18 cellular contexts compared by ENCODE assay signal in the genomic region with DNA sequence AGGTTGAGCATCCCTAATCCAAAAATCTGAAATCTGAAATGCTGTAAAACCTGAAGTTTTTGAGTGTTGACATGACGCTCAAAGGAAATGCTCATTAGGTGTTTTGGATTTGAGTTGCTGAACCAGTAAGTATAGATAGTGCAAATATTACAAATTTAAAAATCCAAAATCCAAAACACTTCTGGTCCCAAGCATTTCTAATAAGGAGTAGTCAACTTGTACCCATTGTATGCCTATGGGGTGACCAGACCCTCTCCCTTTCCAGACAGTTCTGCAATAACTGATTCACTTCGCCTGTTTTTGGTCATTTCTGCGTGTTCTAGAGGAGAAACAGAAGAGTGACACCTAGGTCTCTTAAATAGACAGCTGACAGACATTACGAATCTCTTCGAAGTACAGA.
DNase-seq lines count a peak whose midpoint lies in the region; ATAC-seq and TF ChIP-seq lines count a peak whose summit lies in the region.
"Had no signal": no experiment of that assay in that cellular context is flagged by ENCODE, and none has a peak within 500 bp of the region (broad histone marks: within the 10 kb centered on the region; RNA-seq: fewer than 3 reads in every experiment).

No MANE protein-coding gene starts in this region.

- peaks cover 94% of the 10 kb centered on the region for H3K4me1 Mint-ChIP-seq in WTC11

- dilution Hi-C loops in mammary epithelial cell (cut with HindIII; ENCODE audit: low sequenced_read_pairs): no loop called here

- H3K9ac ChIP-seq in HUES48 (ENCODE audit: low read depth, low read length): no peak overlapping the region
- peak overlapping the region; percentile 44; the same call in 1 of the 2 replicates for H3K9ac ChIP-seq in iPS-20b (ENCODE audit: low read depth, low read length)
- H3K9ac ChIP-seq in mammary epithelial cell (ENCODE audit: insufficient read depth, low read length): no peak overlapping the region
- H3K9ac ChIP-seq: SK-N-SH had no signal

- H3K9me3 Mint-ChIP-seq in WTC11: no peaks in the 10 kb centered on the region

- H3K36me3 ChIP-seq in HUES48 (ENCODE audit: control insufficient read depth, insufficient read depth, low read length) (no peaks in the 10 kb centered on the region), iPS-20b (ENCODE audit: insufficient read depth, low read depth, low read length) (peaks cover 7% of the 10 kb centered on the region; the same call in 1 of the 2 replicates), thoracic aorta (no peaks in the 10 kb centered on the region), mammary epithelial cell (ENCODE audit: insufficient read depth, low read length) (no peaks in the 10 kb centered on the region)
- H3K36me3 ChIP-seq: HAP-1 had no signal

- H3K4me2 ChIP-seq in mammary epithelial cell (ENCODE audit: insufficient read depth, low read depth, low read length): no peak overlapping the region
- H3K4me2 ChIP-seq: SK-N-SH had no signal

- peaks cover 4% of the 10 kb centered on the region for H3K79me2 ChIP-seq in mammary epithelial cell (ENCODE audit: insufficient read depth, low read length)

- H3K4me3 ChIP-seq in HUES48 (ENCODE audit: low read depth, low read length) (no peak overlapping the region), iPS-20b (ENCODE audit: low read length) (no peak overlapping the region), thoracic aorta (no peak overlapping the region), mammary epithelial cell (replicated peaks in 1 of 3; ENCODE audit: insufficient read depth in 1 of 3, low read depth in 2 of 3, low read length in 3 of 3) (no peak overlapping the region)
- H3K4me3 ChIP-seq: HAP-1 had no signal

- H3K4me1 ChIP-seq in HUES48 (ENCODE audit: control insufficient read depth, insufficient read depth, low read length) (peaks cover 79% of the 10 kb centered on the region), iPS-20b (ENCODE audit: insufficient read depth, low read length) (peaks cover 76% of the 10 kb centered on the region), thoracic aorta (ENCODE audit: control insufficient read depth in 1 of 2, low read depth in 2 of 2) (peaks cover 25 to 72% of the 10 kb centered on the region in 2 donors), mammary epithelial cell (ENCODE audit: insufficient read depth, low read length) (no peaks in the 10 kb centered on the region)

- POLR2A ChIA-PET in WTC11 (lab: Charles Lee): no interaction called here

- ATAC-seq in WTC11: no peak
- ATAC-seq in thoracic aorta (ENCODE audit: insufficient number of reproducible peaks, low FRiP score, low read depth): no peak

- H3K27me3 Mint-ChIP-seq in WTC11 (ENCODE audit: low read depth): no peaks in the 10 kb centered on the region
- H3K27me3 Mint-ChIP-seq: CD4-positive, CD25-positive, alpha-beta regulatory T cell had no signal

- peak overlapping the region; percentile 96 for H3K27ac ChIP-seq in HUES48 (ENCODE audit: low read depth, low read length)
- H3K27ac ChIP-seq in iPS-20b (ENCODE audit: low read length): peak overlapping the region; percentile 83
- peak overlapping the region; percentile 18 to 69 for H3K27ac ChIP-seq in thoracic aorta
- H3K27ac ChIP-seq in mammary epithelial cell (ENCODE audit: insufficient read depth, low read depth, low read length): no peak overlapping the region
- H3K27ac ChIP-seq: RWPE1 had no signal

- no peaks in the 10 kb centered on the region for H3K9me3 ChIP-seq in HUES48 (ENCODE audit: control insufficient read depth, insufficient read depth, low read length)
- H3K9me3 ChIP-seq in iPS-20b (ENCODE audit: insufficient read depth, low read depth, low read length): no peaks in the 10 kb centered on the region
- no peaks in the 10 kb centered on the region for H3K9me3 ChIP-seq in thoracic aorta
- H3K9me3 ChIP-seq in mammary epithelial cell (replicated peaks; ENCODE audit: insufficient read depth, low read length): no peaks in the 10 kb centered on the region
- H3K9me3 ChIP-seq: HAP-1, SK-N-SH had no signal

- in situ Hi-C loops in mammary epithelial cell (cut with MboI; ENCODE audit: low sequenced_read_pairs in 2 of 2): no loop called here

- peak overlapping the region; percentile 99 for H3K27ac Mint-ChIP-seq in WTC11

- no TSS peak for BruUV-seq in mammary epithelial cell (replicated peaks; lab: Mats Ljungman, UMichigan)

- WGBS in mammary epithelial cell (ENCODE audit: low coverage, missing lambda C conversion rate): 100% methylated on average over 5 of the region's 5 CpGs

- H3K4me3 Mint-ChIP-seq in WTC11: no peak overlapping the region
- H3K4me3 Mint-ChIP-seq: CD4-positive, CD25-positive, alpha-beta regulatory T cell had no signal

- H2AFZ ChIP-seq in mammary epithelial cell (ENCODE audit: low read depth, low read length): no peak overlapping the region

- CTCF ChIA-PET in WTC11 (lab: Charles Lee): no interaction called here
- CTCF ChIA-PET in mammary epithelial cell (lab: Charles Lee; ENCODE audit: low non-redundant PET): no interaction called here

- TF ChIP-seq CTCF in WTC11 (IDR thresholded peaks at IDR 0.05): no peak
- no peak for TF ChIP-seq CTCF in thoracic aorta (IDR thresholded peaks at IDR 0.05)
- no peak for TF ChIP-seq CTCF in mammary epithelial cell (conservative IDR thresholded peaks at IDR 0.05 in 1 of 2, IDR thresholded peaks at IDR 0.05 in 1 of 2; ENCODE audit: extremely low read depth in 1 of 2, insufficient read depth in 1 of 2, low read depth in 1 of 2, low read length in 2 of 2)

- intact Hi-C loops in mammary epithelial cell (cut with micrococcal nuclease): loop anchor here (5.0 kb wide), 1 partner anchor 110 kb away; a partner anchor contains a TSS

- DNase-seq in WTC11 (ENCODE audit: low spot score) (no peak), thoracic aorta (ENCODE audit: low spot score) (no peak), NCI-H345 (lab: John Stamatoyannopoulos, UW) (no peak), mammary epithelial cell (no peak), T-helper 1 cell (no peak)
- DNase-seq: CD4-positive, CD25-positive, alpha-beta regulatory T cell; NCI-H1092; NCI-H1436; NCI-H187 treated with DMSO at 0.1 percent for 48 hours; NCI-H524; NCI-H774; NK-92 treated with Interleukin-12 subunit alpha and Interleukin-12 subunit beta, amount 100 ng/mL, for 24 hours; SHP77 treated with DMSO at 0.1 percent for 48 hours; SK-N-SH had no signal

- no peaks in the 10 kb centered on the region for H4K20me1 ChIP-seq in mammary epithelial cell (ENCODE audit: insufficient read depth, low read length)

- H3K36me3 Mint-ChIP-seq in WTC11: peaks cover 10% of the 10 kb centered on the region
- H3K36me3 Mint-ChIP-seq: CD4-positive, CD25-positive, alpha-beta regulatory T cell had no signal

- no peaks in the 10 kb centered on the region for H3K27me3 ChIP-seq in HUES48 (ENCODE audit: control insufficient read depth, insufficient read depth, low read length)
- no peaks in the 10 kb centered on the region for H3K27me3 ChIP-seq in iPS-20b (ENCODE audit: insufficient read depth, low read length)
- no peaks in the 10 kb centered on the region for H3K27me3 ChIP-seq in thoracic aorta (replicated peaks; ENCODE audit: insufficient read depth)
- no peaks in the 10 kb centered on the region for H3K27me3 ChIP-seq in mammary epithelial cell (ENCODE audit: insufficient read depth, low read length)

TF ChIP-seq in WTC11, 78 proteins besides CTCF, POLR2A, EP300 and RAD21 (continues in another document):
- TF ChIP-seq, protein P1, sequence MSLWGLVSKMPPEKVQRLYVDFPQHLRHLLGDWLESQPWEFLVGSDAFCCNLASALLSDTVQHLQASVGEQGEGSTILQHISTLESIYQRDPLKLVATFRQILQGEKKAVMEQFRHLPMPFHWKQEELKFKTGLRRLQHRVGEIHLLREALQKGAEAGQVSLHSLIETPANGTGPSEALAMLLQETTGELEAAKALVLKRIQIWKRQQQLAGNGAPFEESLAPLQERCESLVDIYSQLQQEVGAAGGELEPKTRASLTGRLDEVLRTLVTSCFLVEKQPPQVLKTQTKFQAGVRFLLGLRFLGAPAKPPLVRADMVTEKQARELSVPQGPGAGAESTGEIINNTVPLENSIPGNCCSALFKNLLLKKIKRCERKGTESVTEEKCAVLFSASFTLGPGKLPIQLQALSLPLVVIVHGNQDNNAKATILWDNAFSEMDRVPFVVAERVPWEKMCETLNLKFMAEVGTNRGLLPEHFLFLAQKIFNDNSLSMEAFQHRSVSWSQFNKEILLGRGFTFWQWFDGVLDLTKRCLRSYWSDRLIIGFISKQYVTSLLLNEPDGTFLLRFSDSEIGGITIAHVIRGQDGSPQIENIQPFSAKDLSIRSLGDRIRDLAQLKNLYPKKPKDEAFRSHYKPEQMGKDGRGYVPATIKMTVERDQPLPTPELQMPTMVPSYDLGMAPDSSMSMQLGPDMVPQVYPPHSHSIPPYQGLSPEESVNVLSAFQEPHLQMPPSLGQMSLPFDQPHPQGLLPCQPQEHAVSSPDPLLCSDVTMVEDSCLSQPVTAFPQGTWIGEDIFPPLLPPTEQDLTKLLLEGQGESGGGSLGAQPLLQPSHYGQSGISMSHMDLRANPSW (CRISPR knock-in tag; conservative IDR thresholded peaks at IDR 0.05; ENCODE audit: low read depth): no peak
- TF ChIP-seq, protein P2, sequence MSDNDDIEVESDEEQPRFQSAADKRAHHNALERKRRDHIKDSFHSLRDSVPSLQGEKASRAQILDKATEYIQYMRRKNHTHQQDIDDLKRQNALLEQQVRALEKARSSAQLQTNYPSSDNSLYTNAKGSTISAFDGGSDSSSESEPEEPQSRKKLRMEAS (CRISPR knock-in tag; IDR thresholded peaks at IDR 0.05): no peak
- TF ChIP-seq, protein P3, sequence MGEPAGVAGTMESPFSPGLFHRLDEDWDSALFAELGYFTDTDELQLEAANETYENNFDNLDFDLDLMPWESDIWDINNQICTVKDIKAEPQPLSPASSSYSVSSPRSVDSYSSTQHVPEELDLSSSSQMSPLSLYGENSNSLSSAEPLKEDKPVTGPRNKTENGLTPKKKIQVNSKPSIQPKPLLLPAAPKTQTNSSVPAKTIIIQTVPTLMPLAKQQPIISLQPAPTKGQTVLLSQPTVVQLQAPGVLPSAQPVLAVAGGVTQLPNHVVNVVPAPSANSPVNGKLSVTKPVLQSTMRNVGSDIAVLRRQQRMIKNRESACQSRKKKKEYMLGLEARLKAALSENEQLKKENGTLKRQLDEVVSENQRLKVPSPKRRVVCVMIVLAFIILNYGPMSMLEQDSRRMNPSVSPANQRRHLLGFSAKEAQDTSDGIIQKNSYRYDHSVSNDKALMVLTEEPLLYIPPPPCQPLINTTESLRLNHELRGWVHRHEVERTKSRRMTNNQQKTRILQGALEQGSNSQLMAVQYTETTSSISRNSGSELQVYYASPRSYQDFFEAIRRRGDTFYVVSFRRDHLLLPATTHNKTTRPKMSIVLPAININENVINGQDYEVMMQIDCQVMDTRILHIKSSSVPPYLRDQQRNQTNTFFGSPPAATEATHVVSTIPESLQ (CRISPR knock-in tag; IDR thresholded peaks at IDR 0.05): no peak
- TF ChIP-seq GABPB1 (CRISPR knock-in tag; IDR thresholded peaks at IDR 0.05): no peak
